Comparison of ENCODE assay signal across 17 cellular contexts in the genomic region with DNA sequence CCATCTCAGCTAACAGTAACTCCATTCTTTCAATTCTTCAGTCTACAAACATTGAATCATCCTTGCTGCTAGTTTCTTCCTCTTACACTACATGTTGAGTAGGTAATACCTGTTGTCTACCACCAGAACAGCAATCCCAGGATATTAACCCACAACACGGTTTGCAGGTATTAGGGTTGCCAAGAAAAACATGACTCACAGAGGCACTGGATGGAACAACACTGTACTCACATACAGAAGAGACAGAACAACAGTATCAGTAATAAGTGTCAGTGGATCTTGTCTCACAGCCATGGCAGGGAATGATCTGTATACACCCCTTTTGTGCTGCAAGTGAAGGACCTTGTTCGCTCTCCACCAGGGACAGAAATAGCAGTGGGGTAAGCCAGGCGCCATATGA.
A peak's percentile ranks its signal among the peaks of the same experiment; 100 is the strongest.
DNase-seq lines count a peak whose midpoint lies in the region; ATAC-seq and TF ChIP-seq lines count a peak whose summit lies in the region.
"Had no signal": no experiment of that assay in that cellular context is flagged by ENCODE, and none has a peak within 500 bp of the region (broad histone marks: within the 10 kb centered on the region; RNA-seq: fewer than 3 reads in every experiment).

No MANE protein-coding gene starts in this region.

- no peak overlapping the region for H3K9ac ChIP-seq in SK-N-SH

- no peaks in the 10 kb centered on the region for H3K9me3 ChIP-seq in SK-N-SH
- H3K9me3 ChIP-seq in hepatocyte (ENCODE audit: low read depth), result no peaks in the 10 kb centered on the region

- H3K27me3 ChIP-seq in SK-N-SH (ENCODE audit: insufficient read depth), result no peaks in the 10 kb centered on the region
- no peaks in the 10 kb centered on the region for H3K27me3 ChIP-seq in foreskin keratinocyte
- H3K27me3 ChIP-seq in hepatocyte, result no peaks in the 10 kb centered on the region

- TF ChIP-seq CTCF in SK-N-SH (IDR thresholded peaks at IDR 0.05) (no peak), astrocyte of the spinal cord (IDR thresholded peaks at IDR 0.05; ENCODE audit: low read depth, low read length) (no peak), foreskin keratinocyte (conservative IDR thresholded peaks at IDR 0.05) (peak; percentile 31), hepatocyte (IDR thresholded peaks at IDR 0.05; ENCODE audit: poor library complexity) (no peak)

- no peak overlapping the region for H2AFZ ChIP-seq in SK-N-SH (ENCODE audit: low read depth)
- H2AFZ ChIP-seq in hepatocyte, result no peak overlapping the region

- peaks cover 0 to 5% of the 10 kb centered on the region in 2 experiments; a peak in 2 of 4 replicates for H3K4me1 ChIP-seq in SK-N-SH (ENCODE audit: control insufficient read depth in 1 of 2, insufficient read depth in 2 of 2, low read depth in 1 of 2, low read length in 1 of 2)
- H3K4me1 ChIP-seq in foreskin keratinocyte, result peaks cover 4% of the 10 kb centered on the region
- no peaks in the 10 kb centered on the region for H3K4me1 ChIP-seq in hepatocyte (ENCODE audit: insufficient read depth)

- in situ Hi-C loops in astrocyte of the spinal cord (cut with HindIII; ENCODE audit: low sequenced_read_pairs), result no loop called here

- POLR2A ChIA-PET in SK-N-SH (lab: Yijun Ruan, JAX), result no interaction called here

- ATAC-seq in SK-N-SH treated with all-trans-retinoic acid at 6 μM for 48 hours (peak; percentile 75), foreskin keratinocyte (peak; percentile 99)
- ATAC-seq: WTC11 had no signal

- no peak for TF ChIP-seq EP300 in SK-N-SH (IDR thresholded peaks at IDR 0.05; ENCODE audit: borderline replicate concordance in 1 of 2, low read depth in 1 of 2, low read length in 1 of 2)

- no peak for TF ChIP-seq RAD21 in SK-N-SH (IDR thresholded peaks at IDR 0.05; ENCODE audit: low read length)

- H3K79me2 ChIP-seq in SK-N-SH (ENCODE audit: insufficient read depth) (no peaks in the 10 kb centered on the region), hepatocyte (no peaks in the 10 kb centered on the region)

- no peaks in the 10 kb centered on the region for H4K20me1 ChIP-seq in SK-N-SH (ENCODE audit: insufficient read depth)
- no peaks in the 10 kb centered on the region for H4K20me1 ChIP-seq in hepatocyte (ENCODE audit: insufficient read depth, poor library complexity, severe bottlenecking)

- H3K36me3 ChIP-seq in SK-N-SH (replicated peaks in 1 of 2; ENCODE audit: control insufficient read depth in 1 of 2, insufficient read depth in 2 of 2, low read length in 1 of 2) (no peaks in the 10 kb centered on the region), hepatocyte (replicated peaks; ENCODE audit: insufficient read depth, low read depth) (no peaks in the 10 kb centered on the region)

- CTCF ChIA-PET in SK-N-SH (lab: Yijun Ruan, JAX), result no interaction called here

- H3K4me3 ChIP-seq in SK-N-SH (ENCODE audit: low read depth in 2 of 2, low read length in 1 of 2) (no peak overlapping the region), astrocyte of the spinal cord (ENCODE audit: low read depth, low read length) (no peak overlapping the region), hepatocyte (no peak overlapping the region)

- H3K9me2 ChIP-seq in SK-N-SH (no peaks in the 10 kb centered on the region), hepatocyte (replicated peaks; ENCODE audit: insufficient read depth) (no peaks in the 10 kb centered on the region)

- no peak overlapping the region; the same call in 1 of the 2 replicates for H3K4me2 ChIP-seq in SK-N-SH
- no peak overlapping the region for H3K4me2 ChIP-seq in hepatocyte

- H3K27ac ChIP-seq in SK-N-SH (ENCODE audit: low read depth in 2 of 2, low read length in 1 of 2) (no peak overlapping the region), foreskin keratinocyte (no peak overlapping the region), hepatocyte (no peak overlapping the region)

- WGBS in SK-N-SH (ENCODE audit: low lambda C conversion rate), result 59% methylated on average over 3 of the region's 3 CpGs
- 91% methylated on average over 3 of the region's 3 CpGs for WGBS in hepatocyte (ENCODE audit: low lambda C conversion rate, missing lambda C conversion rate)

- DNase-seq in SK-N-SH, result no peak
- peak; percentile 75 for DNase-seq in astrocyte of the spinal cord (ENCODE audit: low read depth, low spot score)
- peak; percentile 85 to 93 for DNase-seq in foreskin keratinocyte
- peak; percentile 12 for DNase-seq in smooth muscle cell of the brain vasculature (ENCODE audit: low read depth, low spot score)
- DNase-seq in cerebellar cortex (ENCODE audit: low spot score), result no peak
- DNase-seq in hepatocyte (ENCODE audit: low spot score), result no peak
- no peak for DNase-seq in NCI-H2107 (lab: John Stamatoyannopoulos, UW)
- DNase-seq: 8988T; activated naive CD8-positive, alpha-beta T cell treated with anti-CD3 and anti-CD28 coated beads, Interleukin-2, amount 10 ng/mL, durations not matched to agents 7 days and 5 days; effector CD4-positive, alpha-beta T cell; hypothalamus; Karpas-422; NCI-H2081 treated with DMSO at 0.1 percent for 48 hours; NCI-H82; occipital lobe had no signal

- H3F3A ChIP-seq in SK-N-SH (replicated peaks; ENCODE audit: insufficient read depth), result no peaks in the 10 kb centered on the region

TF ChIP-seq in SK-N-SH treated with all-trans-retinoic acid at 6 μM for 48 hours, 23 proteins besides CTCF, POLR2A, EP300 and RAD21 (continues in another document):
- TF ChIP-seq, protein P1, sequence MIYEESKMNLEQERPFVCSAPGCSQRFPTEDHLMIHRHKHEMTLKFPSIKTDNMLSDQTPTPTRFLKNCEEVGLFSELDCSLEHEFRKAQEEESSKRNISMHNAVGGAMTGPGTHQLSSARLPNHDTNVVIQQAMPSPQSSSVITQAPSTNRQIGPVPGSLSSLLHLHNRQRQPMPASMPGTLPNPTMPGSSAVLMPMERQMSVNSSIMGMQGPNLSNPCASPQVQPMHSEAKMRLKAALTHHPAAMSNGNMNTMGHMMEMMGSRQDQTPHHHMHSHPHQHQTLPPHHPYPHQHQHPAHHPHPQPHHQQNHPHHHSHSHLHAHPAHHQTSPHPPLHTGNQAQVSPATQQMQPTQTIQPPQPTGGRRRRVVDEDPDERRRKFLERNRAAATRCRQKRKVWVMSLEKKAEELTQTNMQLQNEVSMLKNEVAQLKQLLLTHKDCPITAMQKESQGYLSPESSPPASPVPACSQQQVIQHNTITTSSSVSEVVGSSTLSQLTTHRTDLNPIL (CRISPR knock-in tag; IDR thresholded peaks at IDR 0.05; ENCODE audit: low read depth), result no peak
- TF ChIP-seq, protein P2, sequence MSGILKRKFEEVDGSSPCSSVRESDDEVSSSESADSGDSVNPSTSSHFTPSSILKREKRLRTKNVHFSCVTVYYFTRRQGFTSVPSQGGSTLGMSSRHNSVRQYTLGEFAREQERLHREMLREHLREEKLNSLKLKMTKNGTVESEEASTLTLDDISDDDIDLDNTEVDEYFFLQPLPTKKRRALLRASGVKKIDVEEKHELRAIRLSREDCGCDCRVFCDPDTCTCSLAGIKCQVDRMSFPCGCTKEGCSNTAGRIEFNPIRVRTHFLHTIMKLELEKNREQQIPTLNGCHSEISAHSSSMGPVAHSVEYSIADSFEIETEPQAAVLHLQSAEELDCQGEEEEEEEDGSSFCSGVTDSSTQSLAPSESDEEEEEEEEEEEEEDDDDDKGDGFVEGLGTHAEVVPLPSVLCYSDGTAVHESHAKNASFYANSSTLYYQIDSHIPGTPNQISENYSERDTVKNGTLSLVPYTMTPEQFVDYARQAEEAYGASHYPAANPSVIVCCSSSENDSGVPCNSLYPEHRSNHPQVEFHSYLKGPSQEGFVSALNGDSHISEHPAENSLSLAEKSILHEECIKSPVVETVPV (CRISPR knock-in tag; IDR thresholded peaks at IDR 0.05), result no peak
- TF ChIP-seq ZFP30 (CRISPR knock-in tag; IDR thresholded peaks at IDR 0.05) (no peak), CSDC2 (CRISPR knock-in tag; IDR thresholded peaks at IDR 0.05) (no peak), ZC3H10 (CRISPR knock-in tag; IDR thresholded peaks at IDR 0.05) (no peak), TCF4 (CRISPR knock-in tag; IDR thresholded peaks at IDR 0.05; ENCODE audit: borderline replicate concordance) (no peak), ARNTL (CRISPR knock-in tag; IDR thresholded peaks at IDR 0.05; ENCODE audit: borderline replicate concordance, low read depth) (no peak), ISL1 (CRISPR knock-in tag; IDR thresholded peaks at IDR 0.05) (no peak), ZFP3 (CRISPR knock-in tag; IDR thresholded peaks at IDR 0.05) (no peak)

TF ChIP-seq in SK-N-SH, 30 proteins besides CTCF, POLR2A, EP300 and RAD21 (continues in another document):
- TF ChIP-seq SIN3A (IDR thresholded peaks at IDR 0.05; ENCODE audit: borderline replicate concordance, low read depth, low read length) (no peak), FOXM1 (IDR thresholded peaks at IDR 0.05; ENCODE audit: low read depth) (no peak), MEF2A (IDR thresholded peaks at IDR 0.05; ENCODE audit: borderline replicate concordance, low read depth) (no peak), GATA2 (CRISPR knock-in tag; IDR thresholded peaks at IDR 0.05) (no peak), GABPA (IDR thresholded peaks at IDR 0.05; ENCODE audit: low read depth) (no peak), FOXJ3 (CRISPR knock-in tag; IDR thresholded peaks at IDR 0.05) (no peak)
- TF ChIP-seq, protein P3, sequence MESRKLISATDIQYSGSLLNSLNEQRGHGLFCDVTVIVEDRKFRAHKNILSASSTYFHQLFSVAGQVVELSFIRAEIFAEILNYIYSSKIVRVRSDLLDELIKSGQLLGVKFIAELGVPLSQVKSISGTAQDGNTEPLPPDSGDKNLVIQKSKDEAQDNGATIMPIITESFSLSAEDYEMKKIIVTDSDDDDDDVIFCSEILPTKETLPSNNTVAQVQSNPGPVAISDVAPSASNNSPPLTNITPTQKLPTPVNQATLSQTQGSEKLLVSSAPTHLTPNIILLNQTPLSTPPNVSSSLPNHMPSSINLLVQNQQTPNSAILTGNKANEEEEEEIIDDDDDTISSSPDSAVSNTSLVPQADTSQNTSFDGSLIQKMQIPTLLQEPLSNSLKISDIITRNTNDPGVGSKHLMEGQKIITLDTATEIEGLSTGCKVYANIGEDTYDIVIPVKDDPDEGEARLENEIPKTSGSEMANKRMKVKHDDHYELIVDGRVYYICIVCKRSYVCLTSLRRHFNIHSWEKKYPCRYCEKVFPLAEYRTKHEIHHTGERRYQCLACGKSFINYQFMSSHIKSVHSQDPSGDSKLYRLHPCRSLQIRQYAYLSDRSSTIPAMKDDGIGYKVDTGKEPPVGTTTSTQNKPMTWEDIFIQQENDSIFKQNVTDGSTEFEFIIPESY (IDR thresholded peaks at IDR 0.05; ENCODE audit: borderline replicate concordance, low read depth), result no peak
- TF ChIP-seq, protein P4, sequence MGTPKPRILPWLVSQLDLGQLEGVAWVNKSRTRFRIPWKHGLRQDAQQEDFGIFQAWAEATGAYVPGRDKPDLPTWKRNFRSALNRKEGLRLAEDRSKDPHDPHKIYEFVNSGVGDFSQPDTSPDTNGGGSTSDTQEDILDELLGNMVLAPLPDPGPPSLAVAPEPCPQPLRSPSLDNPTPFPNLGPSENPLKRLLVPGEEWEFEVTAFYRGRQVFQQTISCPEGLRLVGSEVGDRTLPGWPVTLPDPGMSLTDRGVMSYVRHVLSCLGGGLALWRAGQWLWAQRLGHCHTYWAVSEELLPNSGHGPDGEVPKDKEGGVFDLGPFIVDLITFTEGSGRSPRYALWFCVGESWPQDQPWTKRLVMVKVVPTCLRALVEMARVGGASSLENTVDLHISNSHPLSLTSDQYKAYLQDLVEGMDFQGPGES (IDR thresholded peaks at IDR 0.05; ENCODE audit: low read depth, low read length), result no peak

Comparison
In these comparisons a context has a peak if more than half of its experiments do, and no peak if none do; other contexts are left out.
1. DNase-seq: peak in astrocyte of the spinal cord (single experiment), foreskin keratinocyte (2 of 2) and smooth muscle cell of the brain vasculature (single experiment); none in SK-N-SH (single experiment), cerebellar cortex (single experiment), hepatocyte (single experiment) and NCI-H2107 (single experiment).